20 cellular contexts compared by ENCODE assay signal in genomic region chr6:43437700-43438099, GRCh38. TPM values are rescaled to one million over a fixed set of nuclear protein-coding genes. Genes with fewer than 3 reads are reported as not detected.
"Had no signal": no experiment of that assay in that cellular context is flagged by ENCODE, and none has a peak within 500 bp of the region (broad histone marks: within the 10 kb centered on the region; RNA-seq: fewer than 3 reads in every experiment).

No MANE protein-coding gene starts in this region.

- H3K9me3 Mint-ChIP-seq: activated CD4-positive, alpha-beta T cell treated with anti-CD3 and anti-CD28 coated beads, Interleukin-2, amount 10 ng/mL, durations not matched to agents 24 days and 14 days; activated CD8-positive, alpha-beta T cell treated with anti-CD3 and anti-CD28 coated beads for 36 hours; activated naive CD8-positive, alpha-beta T cell treated with anti-CD3 and anti-CD28 coated beads for 36 hours; activated T-helper 17 cell treated with anti-CD3 and anti-CD28 coated beads, Interleukin-2, amount 50 U/mL, for 72 hours; central memory CD8-positive, alpha-beta T cell; naive B cell had no signal

- H3K36me3 ChIP-seq: ovary had no signal

- H3K27ac Mint-ChIP-seq: activated CD4-positive, alpha-beta T cell treated with anti-CD3 and anti-CD28 coated beads, Interleukin-2, amount 10 ng/mL, durations not matched to agents 24 days and 14 days; activated CD8-positive, alpha-beta T cell treated with anti-CD3 and anti-CD28 coated beads for 36 hours; activated naive CD8-positive, alpha-beta T cell treated with anti-CD3 and anti-CD28 coated beads for 36 hours; activated T-helper 17 cell treated with anti-CD3 and anti-CD28 coated beads, Interleukin-2, amount 50 U/mL, for 72 hours had no signal

- FAIRE-seq: frontal cortex had no signal

- DNase-seq: activated CD4-positive, alpha-beta T cell treated with anti-CD3 and anti-CD28 coated beads, Interleukin-2, amount 10 ng/mL, durations not matched to agents 24 days and 14 days; activated CD8-positive, alpha-beta T cell treated with anti-CD3 and anti-CD28 coated beads for 36 hours; activated naive CD4-positive, alpha-beta T cell; activated naive CD8-positive, alpha-beta T cell treated with anti-CD3 and anti-CD28 coated beads for 36 hours; activated T-cell treated with anti-CD3 and anti-CD28 coated beads, Interleukin-2, amount 50 U/mL, for 1 hour; amygdala; body of pancreas; head of caudate nucleus; left ventricle myocardium inferior; naive B cell; ovary; stimulated activated naive CD4-positive, alpha-beta T cell; T-helper 1 cell; T-helper 9 cell had no signal

- H3K4me3 ChIP-seq: body of pancreas, coronary artery, left ventricle myocardium inferior, ovary, thoracic aorta had no signal

- H3K9me3 ChIP-seq: body of pancreas, left ventricle myocardium inferior, ovary, thoracic aorta had no signal

- H3K27me3 Mint-ChIP-seq: activated CD4-positive, alpha-beta T cell treated with anti-CD3 and anti-CD28 coated beads, Interleukin-2, amount 10 ng/mL, durations not matched to agents 24 days and 14 days; activated CD8-positive, alpha-beta T cell treated with anti-CD3 and anti-CD28 coated beads for 36 hours; activated naive CD8-positive, alpha-beta T cell treated with anti-CD3 and anti-CD28 coated beads for 36 hours; activated T-helper 17 cell treated with anti-CD3 and anti-CD28 coated beads, Interleukin-2, amount 50 U/mL, for 72 hours; central memory CD8-positive, alpha-beta T cell; naive B cell had no signal

- H3K27me3 ChIP-seq: body of pancreas, ovary had no signal

- H3K4me1 Mint-ChIP-seq: activated CD4-positive, alpha-beta T cell treated with anti-CD3 and anti-CD28 coated beads, Interleukin-2, amount 10 ng/mL, durations not matched to agents 24 days and 14 days; activated T-helper 17 cell treated with anti-CD3 and anti-CD28 coated beads, Interleukin-2, amount 50 U/mL, for 72 hours had no signal

- H3K4me3 Mint-ChIP-seq: activated CD4-positive, alpha-beta T cell treated with anti-CD3 and anti-CD28 coated beads, Interleukin-2, amount 10 ng/mL, durations not matched to agents 24 days and 14 days; activated CD8-positive, alpha-beta T cell treated with anti-CD3 and anti-CD28 coated beads for 36 hours; activated naive CD8-positive, alpha-beta T cell treated with anti-CD3 and anti-CD28 coated beads for 36 hours; activated T-helper 17 cell treated with anti-CD3 and anti-CD28 coated beads, Interleukin-2, amount 50 U/mL, for 72 hours; central memory CD8-positive, alpha-beta T cell; naive B cell had no signal

- ATAC-seq: activated CD8-positive, alpha-beta T cell treated with anti-CD3 and anti-CD28 coated beads for 36 hours; activated T-helper 17 cell treated with anti-CD3 and anti-CD28 coated beads, Interleukin-2, amount 50 U/mL, for 72 hours; body of pancreas had no signal

- H3K36me3 Mint-ChIP-seq: naive B cell had no signal

RNA-seq across cellular contexts. Expression of gene DLK2, which starts 17.6 kb away (rescaled TPM):
- total RNA-seq: body of pancreas, kidney epithelial cell, thoracic aorta had no signal
